17 cellular contexts compared by ENCODE assay signal in genomic region chr2:43941359-43941758, GRCh38. TPM values are rescaled to one million over a fixed set of nuclear protein-coding genes. Genes with fewer than 3 reads are reported as not detected.
DNase-seq lines count a peak whose midpoint lies in the region; ATAC-seq, FAIRE-seq and TF ChIP-seq lines count a peak whose summit lies in the region.
"Had no signal": no experiment of that assay in that cellular context is flagged by ENCODE, and none has a peak within 500 bp of the region (broad histone marks: within the 10 kb centered on the region; RNA-seq: fewer than 3 reads in every experiment).

No MANE protein-coding gene starts in this region.

- TF ChIP-seq CTCF in D721Med (IDR thresholded peaks at IDR 0.05; ENCODE audit: insufficient read depth, missing control alignments) (no peak), omental fat pad (IDR thresholded peaks at IDR 0.05) (no peak)

- TF ChIP-seq POLR2A in GM12891 (IDR thresholded peaks at IDR 0.05; ENCODE audit: low read depth, low read length) = no peak

- FAIRE-seq in D721Med (lab: Jason Lieb, UNC) = peak; percentile 70
- no peak for FAIRE-seq in GM12891 (lab: Jason Lieb, UNC)

- ATAC-seq in SK-N-SH treated with all-trans-retinoic acid at 6 μM for 48 hours = no peak
- peak; percentile 48 for ATAC-seq in omental fat pad (ENCODE audit: low FRiP score)
- ATAC-seq in GM21526 (IDR thresholded peaks at IDR 0.05; ENCODE audit: low FRiP score, unreplicated experiment) = no peak
- ATAC-seq: HCT116, PC-3 had no signal

- DNase-seq in D721Med (ENCODE audit: insufficient read length, low spot score) = no peak
- DNase-seq in NCI-H69 (lab: John Stamatoyannopoulos, UW) = peak; percentile 55
- DNase-seq in omental fat pad (ENCODE audit: low spot score) = no peak
- DNase-seq in GM12891 (ENCODE audit: insufficient read length, low spot score) = no peak
- DNase-seq in NCI-H446 treated with DMSO at 0.1 percent for 48 hours (lab: John Stamatoyannopoulos, UW) = no peak
- DNase-seq: ACHN, AML-193, Caco-2, KBM-7, MV-4-11, NCI-H226, NCI-H526, PC-3, T-helper 1 cell had no signal

TF ChIP-seq in SK-N-SH treated with all-trans-retinoic acid at 6 μM for 48 hours, 23 proteins besides CTCF, POLR2A, EP300 and RAD21 (continues in another document):
- TF ChIP-seq SNAI2 (CRISPR knock-in tag; IDR thresholded peaks at IDR 0.05) = peak; percentile 78; the same call in 1 of the 2 replicates
- TF ChIP-seq TSHZ2 (CRISPR knock-in tag; IDR thresholded peaks at IDR 0.05) = no peak
- TF ChIP-seq CREB5 (CRISPR knock-in tag; IDR thresholded peaks at IDR 0.05; ENCODE audit: low read depth) = peak; percentile 80
- TF ChIP-seq ARNTL (CRISPR knock-in tag; IDR thresholded peaks at IDR 0.05; ENCODE audit: borderline replicate concordance, low read depth) = 0 out of 2 replicates have a peak, but pooled peaks have one; percentile 42
- TF ChIP-seq CSRNP3 (CRISPR knock-in tag; IDR thresholded peaks at IDR 0.05) = no peak
- TF ChIP-seq ZFP3 (CRISPR knock-in tag; IDR thresholded peaks at IDR 0.05) = no peak
- TF ChIP-seq ZC3H10 (CRISPR knock-in tag; IDR thresholded peaks at IDR 0.05) = no peak
- no peak for TF ChIP-seq TCF4 (CRISPR knock-in tag; IDR thresholded peaks at IDR 0.05; ENCODE audit: borderline replicate concordance)
- peak; percentile 71 for TF ChIP-seq ISL1 (CRISPR knock-in tag; IDR thresholded peaks at IDR 0.05)

TF ChIP-seq in GM12891, 5 proteins besides CTCF, POLR2A, EP300 and RAD21:
- TF ChIP-seq TAF1 (IDR thresholded peaks at IDR 0.05; ENCODE audit: low read depth, low read length) = no peak
- no peak for TF ChIP-seq PAX5 (IDR thresholded peaks at IDR 0.05; ENCODE audit: insufficient read depth, low read length, severe bottlenecking)
- TF ChIP-seq SPI1 (IDR thresholded peaks at IDR 0.05; ENCODE audit: low read depth, low read length) = no peak
- no peak for TF ChIP-seq POLR2AphosphoS5 (IDR thresholded peaks at IDR 0.05; ENCODE audit: low read depth, low read length)

RNA-seq across cellular contexts. Expression of gene LRPPRC, which starts 54.4 kb away (rescaled TPM):
- total RNA-seq in omental fat pad = 10 to 100 TPM; 47.5 to 87.4 (median 56.3) TPM
- polyA plus RNA-seq in GM12891 (2012; ENCODE audit: low read depth, missing spikeins) = 54.3 TPM
